In the genomic region with DNA sequence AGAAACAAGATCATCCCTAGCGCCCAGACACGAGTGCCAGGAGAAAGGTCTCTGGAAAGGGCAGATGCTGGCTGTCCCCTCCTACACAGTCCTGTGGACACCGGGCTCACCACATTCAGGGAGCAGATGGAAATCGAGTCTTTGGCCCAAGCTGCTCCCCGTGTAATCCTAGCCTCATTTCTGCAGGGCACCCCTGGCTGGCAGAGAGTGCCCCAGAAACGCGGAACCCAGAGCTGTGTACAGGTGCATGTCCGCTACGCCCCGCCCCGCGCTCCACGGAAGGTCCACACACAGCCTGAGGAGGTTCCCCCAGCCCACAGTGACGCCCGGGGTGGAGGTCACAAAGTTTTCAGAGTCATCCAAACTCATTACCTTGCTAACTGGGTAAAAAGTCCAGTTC, we compare ENCODE assay signal across 1 cellular context.
TF ChIP-seq lines count a peak whose summit lies in the region.

No MANE protein-coding gene starts in this region.

TF ChIP-seq in WTC11, 78 proteins besides CTCF, POLR2A, EP300 and RAD21 (continued from another document):
- TF ChIP-seq, protein P1, sequence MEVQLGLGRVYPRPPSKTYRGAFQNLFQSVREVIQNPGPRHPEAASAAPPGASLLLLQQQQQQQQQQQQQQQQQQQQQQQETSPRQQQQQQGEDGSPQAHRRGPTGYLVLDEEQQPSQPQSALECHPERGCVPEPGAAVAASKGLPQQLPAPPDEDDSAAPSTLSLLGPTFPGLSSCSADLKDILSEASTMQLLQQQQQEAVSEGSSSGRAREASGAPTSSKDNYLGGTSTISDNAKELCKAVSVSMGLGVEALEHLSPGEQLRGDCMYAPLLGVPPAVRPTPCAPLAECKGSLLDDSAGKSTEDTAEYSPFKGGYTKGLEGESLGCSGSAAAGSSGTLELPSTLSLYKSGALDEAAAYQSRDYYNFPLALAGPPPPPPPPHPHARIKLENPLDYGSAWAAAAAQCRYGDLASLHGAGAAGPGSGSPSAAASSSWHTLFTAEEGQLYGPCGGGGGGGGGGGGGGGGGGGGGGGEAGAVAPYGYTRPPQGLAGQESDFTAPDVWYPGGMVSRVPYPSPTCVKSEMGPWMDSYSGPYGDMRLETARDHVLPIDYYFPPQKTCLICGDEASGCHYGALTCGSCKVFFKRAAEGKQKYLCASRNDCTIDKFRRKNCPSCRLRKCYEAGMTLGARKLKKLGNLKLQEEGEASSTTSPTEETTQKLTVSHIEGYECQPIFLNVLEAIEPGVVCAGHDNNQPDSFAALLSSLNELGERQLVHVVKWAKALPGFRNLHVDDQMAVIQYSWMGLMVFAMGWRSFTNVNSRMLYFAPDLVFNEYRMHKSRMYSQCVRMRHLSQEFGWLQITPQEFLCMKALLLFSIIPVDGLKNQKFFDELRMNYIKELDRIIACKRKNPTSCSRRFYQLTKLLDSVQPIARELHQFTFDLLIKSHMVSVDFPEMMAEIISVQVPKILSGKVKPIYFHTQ (CRISPR knock-in tag; IDR thresholded peaks at IDR 0.05): no peak
- TF ChIP-seq FOXK1 (CRISPR knock-in tag; IDR thresholded peaks at IDR 0.05) (no peak), MYBL2 (CRISPR knock-in tag; IDR thresholded peaks at IDR 0.05) (no peak), ZNF263 (CRISPR knock-in tag; IDR thresholded peaks at IDR 0.05; ENCODE audit: low read depth) (no peak)
